Comparison of ENCODE assay signal across 18 cellular contexts in genomic region chr2:232463701-232464533, GRCh38. TPM values are rescaled to one million over a fixed set of nuclear protein-coding genes. Genes with fewer than 3 reads are reported as not detected.
DNase-seq lines count a peak whose midpoint lies in the region; ATAC-seq and TF ChIP-seq lines count a peak whose summit lies in the region.
"Had no signal": no experiment of that assay in that cellular context is flagged by ENCODE, and none has a peak within 500 bp of the region (broad histone marks: within the 10 kb centered on the region; RNA-seq: fewer than 3 reads in every experiment).

No MANE protein-coding gene starts in this region.

- H3K4me1 Mint-ChIP-seq in GM23338 (no peaks in the 10 kb centered on the region), endodermal cell (no peaks in the 10 kb centered on the region), CD14-positive monocyte (peaks cover 6% of the 10 kb centered on the region), H9 (no peaks in the 10 kb centered on the region)

- H3K27me3 ChIP-seq in GM23338 (ENCODE audit: insufficient read depth) (no peaks in the 10 kb centered on the region), endodermal cell (ENCODE audit: control insufficient read depth, insufficient read depth, low read length, poor library complexity, severe bottlenecking) (no peaks in the 10 kb centered on the region), H9 (ENCODE audit: insufficient read depth, low read length) (no peaks in the 10 kb centered on the region)
- H3K27me3 ChIP-seq: Peyer's patch had no signal

- intact Hi-C loops in CD14-positive monocyte (cut with micrococcal nuclease): no loop called here

- no peaks in the 10 kb centered on the region for H3F3A ChIP-seq in GM23338 (replicated peaks; ENCODE audit: low read depth)

- H3K14ac ChIP-seq in H9 (ENCODE audit: insufficient read depth, low read length): no peak overlapping the region

- H3K9me3 ChIP-seq in endodermal cell (ENCODE audit: control insufficient read depth, low read length) (no peaks in the 10 kb centered on the region), H9 (ENCODE audit: control insufficient read depth, low read depth, low read length) (no peaks in the 10 kb centered on the region)
- H3K9me3 ChIP-seq: BE2C, Peyer's patch had no signal

- no peak overlapping the region for H2BK5ac ChIP-seq in H9 (ENCODE audit: insufficient read length, low read length)

- H3K56ac ChIP-seq in H9 (ENCODE audit: insufficient read length, low read depth, low read length): no peak overlapping the region

- H3K18ac ChIP-seq in H9 (ENCODE audit: insufficient read length, low read depth, low read length): no peak overlapping the region

- H3K4me1 ChIP-seq in GM23338 (ENCODE audit: insufficient read depth) (no peaks in the 10 kb centered on the region), endodermal cell (ENCODE audit: control insufficient read depth, insufficient read depth, low read length) (no peaks in the 10 kb centered on the region), H9 (ENCODE audit: insufficient read depth, low read length) (no peaks in the 10 kb centered on the region)
- H3K4me1 ChIP-seq: BE2C, Peyer's patch had no signal

- H3K23me2 ChIP-seq in H9 (ENCODE audit: insufficient read length, low read depth, low read length, poor library complexity, severe bottlenecking): no peaks in the 10 kb centered on the region

- no peak overlapping the region for H2BK120ac ChIP-seq in H9 (ENCODE audit: low read depth, low read length, poor library complexity, severe bottlenecking)

- H2BK15ac ChIP-seq in H9 (ENCODE audit: low read depth, low read length): no peak overlapping the region

- H2AFZ ChIP-seq in GM23338 (0 out of 2 replicates have a peak overlapping the region, but pooled peaks have one; percentile 23), H9 (ENCODE audit: low read length) (no peak overlapping the region)

- H2BK12ac ChIP-seq in H9 (ENCODE audit: insufficient read length, low read depth, low read length): no peak overlapping the region

- no peaks in the 10 kb centered on the region for H3K36me3 Mint-ChIP-seq in GM23338 (ENCODE audit: low read depth)
- H3K36me3 Mint-ChIP-seq in endodermal cell (ENCODE audit: low read depth): no peaks in the 10 kb centered on the region
- no peaks in the 10 kb centered on the region for H3K36me3 Mint-ChIP-seq in CD14-positive monocyte
- H3K36me3 Mint-ChIP-seq in H9 (ENCODE audit: insufficient read depth in 1 of 3, low read depth in 3 of 3): no peaks in the 10 kb centered on the region
- H3K36me3 Mint-ChIP-seq: CD8-positive, alpha-beta T cell had no signal

- peak; percentile 48 for DNase-seq in D341Med (ENCODE audit: low spot score)
- no peak for DNase-seq in GM23338 (ENCODE audit: low spot score)
- DNase-seq in endodermal cell: peak; percentile 47
- peak; percentile 20 for DNase-seq in stimulated activated CD8-positive, alpha-beta memory T cell treated with anti-CD3 and anti-CD28 coated beads, Interleukin-4, amount 100 ng/mL, for 48 hours
- DNase-seq in HK-2 (ENCODE audit: unreplicated experiment): no peak
- DNase-seq in CD14-positive monocyte (ENCODE audit: low spot score): no peak
- DNase-seq in H9: no peak
- DNase-seq: BE2C; CD8-positive, alpha-beta T cell; EL; NCI-H1436 treated with DMSO at 0.1 percent for 48 hours; NCI-H2107; NCI-H226; NCI-H69; SHP77 had no signal

- TF ChIP-seq CTCF in GM23338 (conservative IDR thresholded peaks at IDR 0.05; ENCODE audit: low read depth in 2 of 2): no peak
- no peak for TF ChIP-seq CTCF in endodermal cell (conservative IDR thresholded peaks at IDR 0.05)
- TF ChIP-seq CTCF in CD14-positive monocyte (IDR thresholded peaks at IDR 0.05): no peak
- no peak for TF ChIP-seq CTCF in H9 (conservative IDR thresholded peaks at IDR 0.05)

- no peak for ATAC-seq in GM23338
- ATAC-seq: CD8-positive, alpha-beta T cell; HCT116 had no signal

- no peak overlapping the region for H3K23ac ChIP-seq in H9 (ENCODE audit: insufficient read length, low read depth, low read length)

- H3K36me3 ChIP-seq in GM23338 (ENCODE audit: insufficient read depth) (no peaks in the 10 kb centered on the region), endodermal cell (ENCODE audit: control insufficient read depth, insufficient read depth, low read length) (no peaks in the 10 kb centered on the region)
- H3K36me3 ChIP-seq: BE2C, Peyer's patch had no signal

- H3K27me3 Mint-ChIP-seq in GM23338 (ENCODE audit: insufficient read depth, low read depth, poor library complexity) (peaks cover 2% of the 10 kb centered on the region), endodermal cell (ENCODE audit: insufficient read depth) (peaks cover 12% of the 10 kb centered on the region), CD14-positive monocyte (ENCODE audit: low read depth in 3 of 3) (peaks cover 11 to 30% (median 13%) of the 10 kb centered on the region in 3 donors), H9 (ENCODE audit: low read depth) (peaks cover 41% of the 10 kb centered on the region)

- no peak overlapping the region for H4K91ac ChIP-seq in H9 (ENCODE audit: insufficient read length, low read depth, low read length)

- H3K27ac Mint-ChIP-seq in GM23338 (no peak overlapping the region), endodermal cell (no peak overlapping the region), CD14-positive monocyte (no peak overlapping the region), H9 (no peak overlapping the region)
- H3K27ac Mint-ChIP-seq: CD8-positive, alpha-beta T cell had no signal

- H3K4me3 Mint-ChIP-seq in GM23338 (no peak overlapping the region), endodermal cell (no peak overlapping the region), CD14-positive monocyte (no peak overlapping the region), H9 (no peak overlapping the region)
- H3K4me3 Mint-ChIP-seq: CD8-positive, alpha-beta T cell had no signal

- H4K20me1 ChIP-seq in GM23338 (replicated peaks; ENCODE audit: insufficient read depth) (no peaks in the 10 kb centered on the region), H9 (ENCODE audit: control insufficient read depth, insufficient read depth, insufficient read length) (no peaks in the 10 kb centered on the region)

- H3K9me3 Mint-ChIP-seq in GM23338 (peaks cover 10% of the 10 kb centered on the region; the same call in 2 of the 3 replicates), endodermal cell (no peaks in the 10 kb centered on the region), CD14-positive monocyte (peaks cover 0 to 13% (median 7%) of the 10 kb centered on the region in 7 donors), H9 (no peaks in the 10 kb centered on the region)
- H3K9me3 Mint-ChIP-seq: CD8-positive, alpha-beta T cell had no signal

- H3K9ac ChIP-seq in endodermal cell (ENCODE audit: extremely low read depth, low read length, poor library complexity, severe bottlenecking) (no peak overlapping the region), H9 (ENCODE audit: extremely low read depth, insufficient read length, low read length) (no peak overlapping the region)

- no peaks in the 10 kb centered on the region for H3K79me1 ChIP-seq in H9 (ENCODE audit: insufficient read depth, low read depth, low read length, poor library complexity, severe bottlenecking)

- H3K79me2 ChIP-seq in GM23338 (replicated peaks; ENCODE audit: insufficient read depth): no peaks in the 10 kb centered on the region
- H3K79me2 ChIP-seq in H9 (ENCODE audit: insufficient read depth, low read length): no peaks in the 10 kb centered on the region

- H2BK20ac ChIP-seq in H9 (ENCODE audit: low read depth, low read length, poor library complexity, severe bottlenecking): no peak overlapping the region

- no peak overlapping the region for H3K27ac ChIP-seq in GM23338 (ENCODE audit: low read depth)
- H3K27ac ChIP-seq in endodermal cell (ENCODE audit: low read depth, low read length): no peak overlapping the region
- no peak overlapping the region for H3K27ac ChIP-seq in H9 (ENCODE audit: insufficient read length, low read depth, low read length)
- H3K27ac ChIP-seq: Peyer's patch had no signal

- H2AK5ac ChIP-seq in H9 (ENCODE audit: insufficient read length, low read length): no peak overlapping the region

- H3K4me2 ChIP-seq in GM23338: no peak overlapping the region
- H3K4me2 ChIP-seq in H9 (ENCODE audit: insufficient read depth, insufficient read length, low read length): no peak overlapping the region

- H4K5ac ChIP-seq in H9 (ENCODE audit: insufficient read length, low read depth, low read length): no peak overlapping the region

- H4K8ac ChIP-seq in H9 (replicated peaks; ENCODE audit: insufficient read length, low read depth, low read length): no peak overlapping the region

- H3T11ph ChIP-seq in H9 (ENCODE audit: low read length): no peak overlapping the region

- no peak overlapping the region for H3K4me3 ChIP-seq in GM23338
- no peak overlapping the region for H3K4me3 ChIP-seq in endodermal cell (ENCODE audit: low read length)
- H3K4me3 ChIP-seq: Peyer's patch had no signal

- no peak overlapping the region for H3K4ac ChIP-seq in H9 (ENCODE audit: low read depth, low read length)

- WGBS in endodermal cell (ENCODE audit: insufficient coverage in 1 of 2, insufficient read length in 1 of 2), 2 experiments: 90 to 93% methylated on average over 12 to 18 of the region's 18 CpGs
- no CpG with 5 or more reads among the region's 18 CpGs for WGBS in H9 (ENCODE audit: extremely low coverage, insufficient read length, low lambda C conversion rate)

- H3K9me2 ChIP-seq in GM23338 (ENCODE audit: insufficient read depth): no peaks in the 10 kb centered on the region

RNA-seq across cellular contexts. Expression of gene ALPI, which starts 8.0 kb away (rescaled TPM):
- not detected in 2 replicates for total RNA-seq in GM23338 (2014; rRNA removed; shearing (Covaris generic))
- polyA plus RNA-seq in GM23338 (2016; fragmentation: Nextera tagmentation; extraction: Ambion mirVana) (not detected in 2 replicates), CD14-positive monocyte (not detected)
- total RNA-seq in endodermal cell (not detected), H9 (2021) (not detected in 2 replicates)
- polyA plus RNA-seq in endodermal cell (2013, experiment 1 of 2): not detected
- not detected for polyA plus RNA-seq in endodermal cell (2013, experiment 2 of 2)
- total RNA-seq: CD8-positive, alpha-beta T cell had no signal
- polyA plus RNA-seq: AG04450 had no signal

RNA-seq across cellular contexts. Expression of gene ECEL1, which starts 23.7 kb away (rescaled TPM):
- total RNA-seq in GM23338 (2014; rRNA removed; shearing (Covaris generic)): 17.5 and 18.0 TPM in 2 replicates
- polyA plus RNA-seq in GM23338 (2016; fragmentation: Nextera tagmentation; extraction: Ambion mirVana): 6.7 and 9.3 TPM in 2 replicates
- 1 to 10 TPM; 1.6 to 4.6 TPM for total RNA-seq in endodermal cell
- 16.1 TPM for polyA plus RNA-seq in endodermal cell (2013, experiment 1 of 2)
- polyA plus RNA-seq in endodermal cell (2013, experiment 2 of 2): 12.0 TPM
- polyA plus RNA-seq in CD14-positive monocyte: not detected
- total RNA-seq in H9 (2021): 8.2 and 8.4 TPM in 2 replicates
- total RNA-seq: CD8-positive, alpha-beta T cell; Peyer's patch had no signal
- polyA plus RNA-seq: AG04450 had no signal

RNA-seq across cellular contexts. Expression of gene PRSS56, which starts 56.3 kb away (rescaled TPM):
- 0.31 TPM in 1 of 2 replicates, not detected in the other for total RNA-seq in GM23338 (2014; rRNA removed; shearing (Covaris generic))
- polyA plus RNA-seq in GM23338 (2016; fragmentation: Nextera tagmentation; extraction: Ambion mirVana): 0.27 TPM in 1 of 2 replicates, not detected in the other
- total RNA-seq in endodermal cell: not detected
- 8.4 TPM for polyA plus RNA-seq in endodermal cell (2013, experiment 1 of 2)
- polyA plus RNA-seq in endodermal cell (2013, experiment 2 of 2): 3.4 TPM
- not detected for polyA plus RNA-seq in CD14-positive monocyte
- total RNA-seq in H9 (2021): not detected in 2 replicates
- total RNA-seq: CD8-positive, alpha-beta T cell; Peyer's patch had no signal
- polyA plus RNA-seq: AG04450 had no signal

RNA-seq across cellular contexts. Expression of gene ALPG, which starts 57.3 kb away (rescaled TPM):
- total RNA-seq in GM23338 (2014; rRNA removed; shearing (Covaris generic)): 2.5 and 3.8 TPM in 2 replicates
- 0.89 and 1.4 TPM in 2 replicates for polyA plus RNA-seq in GM23338 (2016; fragmentation: Nextera tagmentation; extraction: Ambion mirVana)
- total RNA-seq in endodermal cell: not detected
- 0.11 TPM for polyA plus RNA-seq in endodermal cell (2013, experiment 1 of 2)
- not detected for polyA plus RNA-seq in endodermal cell (2013, experiment 2 of 2)
- not detected for polyA plus RNA-seq in CD14-positive monocyte
- total RNA-seq in H9 (2021): 1.3 and 1.4 TPM in 2 replicates
- total RNA-seq: CD8-positive, alpha-beta T cell; Peyer's patch had no signal
- polyA plus RNA-seq: AG04450 had no signal

Comparison
In these comparisons a context has a peak if more than half of its experiments do, and no peak if none do; other contexts are left out.
1. DNase-seq: peak in D341Med (single experiment), endodermal cell (single experiment) and stimulated activated CD8-positive, alpha-beta memory T cell treated with anti-CD3 and anti-CD28 coated beads, Interleukin-4, amount 100 ng/mL, for 48 hours (single experiment); none in GM23338 (single experiment), HK-2 (single experiment), CD14-positive monocyte (single experiment) and H9 (single experiment).